12 cellular contexts compared by ENCODE assay signal in genomic region chr11:27012254-27012921, GRCh38. TPM values are rescaled to one million over a fixed set of nuclear protein-coding genes. Genes with fewer than 3 reads are reported as not detected.
DNase-seq lines count a peak whose midpoint lies in the region; ATAC-seq, FAIRE-seq and TF ChIP-seq lines count a peak whose summit lies in the region.
"Had no signal": no experiment of that assay in that cellular context is flagged by ENCODE, and none has a peak within 500 bp of the region (broad histone marks: within the 10 kb centered on the region; RNA-seq: fewer than 3 reads in every experiment).

No MANE protein-coding gene starts in this region.

- H3K27me3 ChIP-seq in right lobe of liver (no peaks in the 10 kb centered on the region), HepG2 (ENCODE audit: control insufficient read depth in 1 of 2, insufficient read depth in 2 of 2, low read length in 2 of 2) (no peaks in the 10 kb centered on the region), ascending aorta (no peaks in the 10 kb centered on the region), mesenchymal stem cell (ENCODE audit: control insufficient read depth in 1 of 2, insufficient read depth in 1 of 2, low read length in 2 of 2) (no peaks in the 10 kb centered on the region)

- no peak overlapping the region for H2BK120ac ChIP-seq in mesenchymal stem cell (ENCODE audit: low read depth, low read length)

- ATAC-seq in right lobe of liver: peak in 3 of 4 donors; percentile 27 to 66 (median 29)
- ATAC-seq in HepG2: no peak
- no peak for ATAC-seq in HG02885 (IDR thresholded peaks at IDR 0.05; ENCODE audit: poor library complexity, unreplicated experiment)

- H3K9ac ChIP-seq in HepG2 (ENCODE audit: insufficient read depth, low read depth, low read length): no peak overlapping the region
- H3K9ac ChIP-seq in mesenchymal stem cell (ENCODE audit: low read length): no peak overlapping the region
- H3K9ac ChIP-seq: parathyroid adenoma had no signal

- POLR2A ChIA-PET in HepG2 (lab: Yijun Ruan, JAX): no interaction called here

- intact Hi-C loops in right lobe of liver (cut with DNase I): no loop called here
- intact Hi-C loops in HepG2 (cut with micrococcal nuclease; ENCODE audit: unreplicated experiment): no loop called here
- intact Hi-C loops in ascending aorta (cut with DNase I): no loop called here

- H3K27ac ChIP-seq in right lobe of liver: no peak overlapping the region
- H3K27ac ChIP-seq in HepG2 (ENCODE audit: extremely low read length, insufficient read depth, low read length): no peak overlapping the region
- H3K27ac ChIP-seq in ascending aorta: peak overlapping the region; percentile 62 to 74
- H3K27ac ChIP-seq in mesenchymal stem cell (ENCODE audit: low read length, poor library complexity, severe bottlenecking): no peak overlapping the region
- H3K27ac ChIP-seq: parathyroid adenoma had no signal

- no peak for TF ChIP-seq EP300 in HepG2 (IDR thresholded peaks at IDR 0.05; ENCODE audit: low read depth in 2 of 2, low read length in 2 of 2)
- no peak for TF ChIP-seq EP300 in HepG2 (CRISPR knock-in tag; IDR thresholded peaks at IDR 0.05; ENCODE audit: borderline replicate concordance)

- no peak overlapping the region for H2BK5ac ChIP-seq in mesenchymal stem cell (ENCODE audit: low read depth, low read length, poor library complexity, severe bottlenecking)

- no peaks in the 10 kb centered on the region for H4K20me1 ChIP-seq in HepG2 (ENCODE audit: insufficient read depth, low read length)

- H2BK12ac ChIP-seq in mesenchymal stem cell (ENCODE audit: low read length in 2 of 2): no peak overlapping the region

- whole genome bisulfite sequencing in right lobe of liver (ENCODE audit: insufficient coverage, low coverage, low lambda C conversion rate, missing lambda C conversion rate): 52% methylated on average over 3 of the region's 4 CpGs
- 50% methylated on average over 4 of the region's 4 CpGs for WGBS in HepG2 (ENCODE audit: low lambda C conversion rate)
- WGBS in mesenchymal stem cell: under 1% methylated on average over 4 of the region's 4 CpGs

- H2AFZ ChIP-seq in HepG2 (ENCODE audit: low read length) (no peak overlapping the region), mesenchymal stem cell (ENCODE audit: low read depth, low read length) (no peak overlapping the region)
- H2AFZ ChIP-seq: parathyroid adenoma had no signal

- no peak overlapping the region for H4K8ac ChIP-seq in mesenchymal stem cell (ENCODE audit: low read length)

- H3K4me2 ChIP-seq in HepG2 (ENCODE audit: low read depth, low read length): no peak overlapping the region
- no peak overlapping the region for H3K4me2 ChIP-seq in mesenchymal stem cell (ENCODE audit: low read length, poor library complexity, severe bottlenecking)

- H3K36me3 ChIP-seq in right lobe of liver (no peaks in the 10 kb centered on the region), HepG2 (replicated peaks in 1 of 2; ENCODE audit: control insufficient read depth in 1 of 2, insufficient read depth in 2 of 2, low read length in 2 of 2) (no peaks in the 10 kb centered on the region), ascending aorta (no peaks in the 10 kb centered on the region), mesenchymal stem cell (ENCODE audit: control insufficient read depth in 1 of 2, insufficient read depth in 2 of 2, low read depth in 1 of 2, low read length in 2 of 2) (no peaks in the 10 kb centered on the region)

- in situ Hi-C loops in HepG2 (cut with HindIII; ENCODE audit: extremely low pct_ligation_motif_present, low pct_unique_long_range_greater_than_20kb): no loop called here

- TF ChIP-seq POLR2A in right lobe of liver (IDR thresholded peaks at IDR 0.05): no peak
- TF ChIP-seq POLR2A in HepG2 (IDR thresholded peaks at IDR 0.05; ENCODE audit: insufficient read depth in 1 of 2, low read depth in 2 of 2, low read length in 2 of 2): no peak

- no peak overlapping the region for H2AK5ac ChIP-seq in mesenchymal stem cell (ENCODE audit: low read length, severe bottlenecking)

- H3K79me2 ChIP-seq in HepG2 (ENCODE audit: insufficient read depth, low read length): no peaks in the 10 kb centered on the region
- H3K79me2 ChIP-seq: parathyroid adenoma had no signal

- DNase-seq in right lobe of liver (no peak), HepG2 (ENCODE audit: low spot score) (no peak), ascending aorta (ENCODE audit: low spot score in 2 of 2) (no peak), mesenchymal stem cell (peak; percentile 88), D721Med (ENCODE audit: insufficient read length, low spot score) (no peak), occipital lobe (lab: John Stamatoyannopoulos, UW) (no peak), KG1 (lab: John Stamatoyannopoulos, UW) (no peak)
- DNase-seq: activated T-cell treated with anti-CD3 and anti-CD28 coated beads, Interleukin-2, amount 50 U/mL, for 48 hours; CD4-positive, CD25-positive, alpha-beta regulatory T cell had no signal

- CTCF ChIA-PET in HepG2 (lab: Yijun Ruan, JAX; ENCODE audit: low intra/inter-chr PET ratio, low total read pairs): no interaction called here

- no peak overlapping the region for H3K14ac ChIP-seq in mesenchymal stem cell (ENCODE audit: low read length in 2 of 2)

- no peak for FAIRE-seq in HepG2 (lab: Jason Lieb, UNC)
- no peak for FAIRE-seq in D721Med (lab: Jason Lieb, UNC)
- FAIRE-seq: frontal cortex had no signal

- no peak overlapping the region for H3K4me3 ChIP-seq in right lobe of liver
- no peak overlapping the region for H3K4me3 ChIP-seq in HepG2 (replicated peaks in 1 of 3; ENCODE audit: insufficient read depth in 1 of 3, low read depth in 2 of 3, low read length in 3 of 3)
- no peak overlapping the region for H3K4me3 ChIP-seq in ascending aorta
- H3K4me3 ChIP-seq in mesenchymal stem cell (ENCODE audit: insufficient read depth in 1 of 2, low read depth in 1 of 2, low read length in 2 of 2): no peak overlapping the region

- no peak overlapping the region for H3K23ac ChIP-seq in mesenchymal stem cell (ENCODE audit: low read length in 2 of 2)

- H2BK15ac ChIP-seq in mesenchymal stem cell (ENCODE audit: low read depth, poor library complexity, severe bottlenecking): no peak overlapping the region

- TF ChIP-seq RAD21 in HepG2 (CRISPR knock-in tag; IDR thresholded peaks at IDR 0.05): no peak

- TF ChIP-seq CTCF in right lobe of liver (IDR thresholded peaks at IDR 0.05) (no peak), HepG2 (CRISPR knock-in tag; IDR thresholded peaks at IDR 0.05) (no peak), ascending aorta (IDR thresholded peaks at IDR 0.05) (no peak), D721Med (IDR thresholded peaks at IDR 0.05; ENCODE audit: insufficient read depth, missing control alignments) (no peak)

- H3K9me3 ChIP-seq in right lobe of liver (no peaks in the 10 kb centered on the region), HepG2 (ENCODE audit: low read length) (no peaks in the 10 kb centered on the region), ascending aorta (no peaks in the 10 kb centered on the region), mesenchymal stem cell (ENCODE audit: control insufficient read depth, low read length) (peaks cover 4% of the 10 kb centered on the region)

- H3K4me1 ChIP-seq in right lobe of liver: no peaks in the 10 kb centered on the region
- no peaks in the 10 kb centered on the region for H3K4me1 ChIP-seq in HepG2 (ENCODE audit: insufficient read depth, low read length)
- peaks cover 0 to 15% of the 10 kb centered on the region in 2 donors for H3K4me1 ChIP-seq in ascending aorta
- no peaks in the 10 kb centered on the region for H3K4me1 ChIP-seq in mesenchymal stem cell (ENCODE audit: control insufficient read depth, insufficient read depth, low read depth, low read length)
- H3K4me1 ChIP-seq: parathyroid adenoma had no signal

- no TSS peak for BruUV-seq in HepG2 (replicated peaks; lab: Mats Ljungman, UMichigan)

- H4K91ac ChIP-seq in mesenchymal stem cell (ENCODE audit: low read length): no peak overlapping the region

- H3K4ac ChIP-seq in mesenchymal stem cell (ENCODE audit: low read depth in 1 of 2, low read length in 2 of 2): no peak overlapping the region

- peak overlapping the region in 1 of 2 experiments; percentile 41 for H3K18ac ChIP-seq in mesenchymal stem cell (ENCODE audit: low read depth in 1 of 2, low read length in 2 of 2)

- no peaks in the 10 kb centered on the region for H3K79me1 ChIP-seq in mesenchymal stem cell (replicated peaks; ENCODE audit: low read length, poor library complexity, severe bottlenecking)

RNA-seq across cellular contexts. Expression of gene FIBIN, which starts 18.5 kb away (rescaled TPM):
- total RNA-seq in right lobe of liver (1 to 10 TPM in 3 of 6 experiments, under 1 TPM in 3; 0.87 to 1.6 (median 1.1) TPM), HepG2 (2016; rRNA removed; fragmentation: Illumina TruSeq; extraction: Trizol) (not detected in 2 replicates), ascending aorta (59.1 TPM), occipital lobe (7.8 TPM)
- not detected in 2 replicates for total RNA-seq in HepG2 (2016; cell fraction: cytosol; rRNA removed; fragmentation: Illumina TruSeq; extraction: Trizol; ENCODE audit: low read depth)
- total RNA-seq in HepG2 (2016; cell fraction: insoluble cytoplasmic fraction; rRNA removed; fragmentation: Illumina TruSeq; extraction: Trizol): not detected in 2 replicates
- not detected in 2 replicates for total RNA-seq in HepG2 (2016; cell fraction: membrane; rRNA removed; fragmentation: Illumina TruSeq; extraction: Trizol)
- not detected in 2 replicates for total RNA-seq in HepG2 (2016; cell fraction: nucleus; rRNA removed; fragmentation: Illumina TruSeq; extraction: Trizol)
- not detected in 2 replicates for polyA plus RNA-seq in HepG2 (2011; rRNA removed)
- not detected in 2 replicates for polyA plus RNA-seq in HepG2 (2011; cell fraction: cytosol; rRNA removed)
- not detected in 2 replicates for polyA plus RNA-seq in HepG2 (2011; cell fraction: nucleus; rRNA removed)
- not detected in 2 replicates for polyA plus RNA-seq in HepG2 (2012)
- not detected in 2 replicates for polyA plus RNA-seq in HepG2 (2016; cell fraction: cytosol; fragmentation: Illumina TruSeq; extraction: Trizol; ENCODE audit: low read depth)
- polyA plus RNA-seq in HepG2 (2016; cell fraction: insoluble cytoplasmic fraction; fragmentation: Illumina TruSeq; extraction: Trizol; ENCODE audit: low read depth): not detected in 2 replicates
- not detected in 2 replicates for polyA plus RNA-seq in HepG2 (2016; cell fraction: membrane; fragmentation: Illumina TruSeq; extraction: Trizol; ENCODE audit: low read depth)
- not detected in 2 replicates for polyA plus RNA-seq in HepG2 (2016; cell fraction: nucleus; fragmentation: Illumina TruSeq; extraction: Trizol; ENCODE audit: insufficient read depth, low read depth)
- polyA minus RNA-seq in HepG2 (2011; rRNA and poly(A)+ RNA removed; ENCODE audit: low replicate concordance): not detected in 2 replicates
- not detected in 2 replicates for polyA minus RNA-seq in HepG2 (2011; cell fraction: cytosol; rRNA and poly(A)+ RNA removed)
- polyA minus RNA-seq in HepG2 (2011; cell fraction: nucleus; rRNA and poly(A)+ RNA removed): not detected in 2 replicates
- 40.1 TPM for polyA plus RNA-seq in mesenchymal stem cell (2013, experiment 1 of 2)
- 41.6 TPM for polyA plus RNA-seq in mesenchymal stem cell (2013, experiment 2 of 2)
- total RNA-seq: CD4-positive, CD25-positive, alpha-beta regulatory T cell had no signal
- polyA plus RNA-seq: CD4-positive, CD25-positive, alpha-beta regulatory T cell had no signal

RNA-seq across cellular contexts. Expression of gene BBOX1, which starts 28.2 kb away (rescaled TPM):
- total RNA-seq in right lobe of liver (10 to 100 TPM in 4 of 6 experiments, 1 to 10 TPM in 2; 1.9 to 25.3 (median 13.9) TPM), HepG2 (2016; rRNA removed; fragmentation: Illumina TruSeq; extraction: Trizol) (not detected in 2 replicates), ascending aorta (not detected), occipital lobe (4.1 TPM)
- not detected in 2 replicates for total RNA-seq in HepG2 (2016; cell fraction: cytosol; rRNA removed; fragmentation: Illumina TruSeq; extraction: Trizol; ENCODE audit: low read depth)
- not detected in 2 replicates for total RNA-seq in HepG2 (2016; cell fraction: insoluble cytoplasmic fraction; rRNA removed; fragmentation: Illumina TruSeq; extraction: Trizol)
- total RNA-seq in HepG2 (2016; cell fraction: membrane; rRNA removed; fragmentation: Illumina TruSeq; extraction: Trizol): not detected in 2 replicates
- total RNA-seq in HepG2 (2016; cell fraction: nucleus; rRNA removed; fragmentation: Illumina TruSeq; extraction: Trizol): not detected in 2 replicates
- not detected in 2 replicates for polyA plus RNA-seq in HepG2 (2011; rRNA removed)
- polyA plus RNA-seq in HepG2 (2011; cell fraction: cytosol; rRNA removed): not detected in 2 replicates
- not detected in 2 replicates for polyA plus RNA-seq in HepG2 (2011; cell fraction: nucleus; rRNA removed)
- not detected in 2 replicates for polyA plus RNA-seq in HepG2 (2012)
- not detected in 2 replicates for polyA plus RNA-seq in HepG2 (2016; cell fraction: cytosol; fragmentation: Illumina TruSeq; extraction: Trizol; ENCODE audit: low read depth)
- not detected in 2 replicates for polyA plus RNA-seq in HepG2 (2016; cell fraction: insoluble cytoplasmic fraction; fragmentation: Illumina TruSeq; extraction: Trizol; ENCODE audit: low read depth)
- not detected in 2 replicates for polyA plus RNA-seq in HepG2 (2016; cell fraction: membrane; fragmentation: Illumina TruSeq; extraction: Trizol; ENCODE audit: low read depth)
- polyA plus RNA-seq in HepG2 (2016; cell fraction: nucleus; fragmentation: Illumina TruSeq; extraction: Trizol; ENCODE audit: insufficient read depth, low read depth): not detected in 2 replicates
- not detected in 2 replicates for polyA minus RNA-seq in HepG2 (2011; rRNA and poly(A)+ RNA removed; ENCODE audit: low replicate concordance)
- not detected in 2 replicates for polyA minus RNA-seq in HepG2 (2011; cell fraction: cytosol; rRNA and poly(A)+ RNA removed)
- not detected in 2 replicates for polyA minus RNA-seq in HepG2 (2011; cell fraction: nucleus; rRNA and poly(A)+ RNA removed)
- 0.06 TPM for polyA plus RNA-seq in mesenchymal stem cell (2013, experiment 1 of 2)
- polyA plus RNA-seq in mesenchymal stem cell (2013, experiment 2 of 2): 0.10 TPM
- total RNA-seq: CD4-positive, CD25-positive, alpha-beta regulatory T cell had no signal
- polyA plus RNA-seq: CD4-positive, CD25-positive, alpha-beta regulatory T cell had no signal

Comparison
In these comparisons a context has a peak if more than half of its experiments do, and no peak if none do; other contexts are left out.
1. ATAC-seq: peak in right lobe of liver (3 of 4); none in HepG2 (single experiment) and HG02885 (single experiment).
2. H3K27ac ChIP-seq: peak in ascending aorta (2 of 2); none in right lobe of liver (0 of 3), HepG2 (single experiment) and mesenchymal stem cell (single experiment).